18 cellular contexts compared by ENCODE assay signal in the genomic region with DNA sequence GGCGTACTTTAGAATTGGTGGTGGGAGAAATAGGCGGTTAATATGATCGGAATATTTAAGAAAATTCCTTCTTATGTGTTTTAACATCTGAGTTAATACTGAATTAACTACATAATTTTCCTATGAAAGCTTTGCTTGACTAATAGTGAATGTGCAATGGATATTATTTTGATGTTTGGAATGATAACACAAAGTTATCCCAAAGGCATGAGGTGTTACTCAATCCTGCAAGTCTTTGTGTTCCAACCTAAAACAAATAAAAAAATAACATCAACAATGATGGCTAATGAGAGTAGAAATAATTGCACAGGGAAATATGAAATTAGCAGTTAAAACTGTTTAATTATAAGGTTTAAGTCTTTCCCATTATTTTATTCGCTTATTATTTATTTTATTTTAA.
"Had no signal": no experiment of that assay in that cellular context is flagged by ENCODE, and none has a peak within 500 bp of the region (broad histone marks: within the 10 kb centered on the region; RNA-seq: fewer than 3 reads in every experiment).

No MANE protein-coding gene starts in this region.

- DNase-seq: cortex of kidney; effector memory CD8-positive, alpha-beta T cell; esophagus squamous epithelium; glutamatergic neuron; left lung; lower lobe of right lung; naive B cell; psoas muscle; retina; right lobe of liver; spleen; stimulated activated CD4-positive, alpha-beta T cell treated with anti-CD3 and anti-CD28 coated beads, Interleukin-15, amount 100 ng/mL, for 24 hours; stimulated activated CD4-positive, alpha-beta T cell treated with anti-CD3 and anti-CD28 coated beads, Interleukin-1b, Interleukin-23, amount 100 ng/mL, for 48 hours; stimulated activated CD4-positive, alpha-beta T cell treated with anti-CD3 and anti-CD28 coated beads, Interleukin-4, amount 100 ng/mL, for 24 hours; tibial artery; upper lobe of left lung; uterus had no signal

- H3K9me3 ChIP-seq: esophagus squamous epithelium, gastroesophageal sphincter, left lung, lower lobe of right lung, psoas muscle, right lobe of liver, spleen, tibial artery, upper lobe of left lung, uterus had no signal

- H3K4me1 ChIP-seq: esophagus squamous epithelium, gastroesophageal sphincter, left lung, lower lobe of right lung, psoas muscle, right lobe of liver, spleen, tibial artery, upper lobe of left lung, uterus had no signal

- H3K36me3 ChIP-seq: esophagus squamous epithelium, gastroesophageal sphincter, left lung, lower lobe of right lung, right lobe of liver, spleen, tibial artery, upper lobe of left lung, uterus had no signal

- H3K27ac ChIP-seq: esophagus squamous epithelium, gastroesophageal sphincter, left lung, lower lobe of right lung, psoas muscle, right lobe of liver, spleen, tibial artery, upper lobe of left lung, uterus had no signal

- H3K27me3 ChIP-seq: esophagus squamous epithelium, gastroesophageal sphincter, left lung, right lobe of liver, spleen, tibial artery, upper lobe of left lung, uterus had no signal

- H3K4me3 ChIP-seq: esophagus squamous epithelium, gastroesophageal sphincter, left lung, lower lobe of right lung, psoas muscle, right lobe of liver, spleen, tibial artery, upper lobe of left lung, uterus had no signal

- ATAC-seq: effector memory CD8-positive, alpha-beta T cell; gastroesophageal sphincter; left lung; lower lobe of right lung; psoas muscle; right lobe of liver had no signal
